In genomic region chr2:168851674-168852320, GRCh38 we compare ENCODE assay signal across 10 cellular contexts. TPM values are rescaled to one million over a fixed set of nuclear protein-coding genes. Genes with fewer than 3 reads are reported as not detected.
DNase-seq lines count a peak whose midpoint lies in the region; ATAC-seq, FAIRE-seq and TF ChIP-seq lines count a peak whose summit lies in the region.
"Had no signal": no experiment of that assay in that cellular context is flagged by ENCODE, and none has a peak within 500 bp of the region (broad histone marks: within the 10 kb centered on the region; RNA-seq: fewer than 3 reads in every experiment).

No MANE protein-coding gene starts in this region.

- no peaks in the 10 kb centered on the region for H3K36me3 Mint-ChIP-seq in astrocyte (ENCODE audit: low read depth, unreplicated experiment)
- H3K36me3 Mint-ChIP-seq: T-cell had no signal

- H2BK5ac ChIP-seq in mesenchymal stem cell (ENCODE audit: low read depth, low read length, poor library complexity, severe bottlenecking), result no peak overlapping the region

- H4K8ac ChIP-seq in mesenchymal stem cell (ENCODE audit: low read length), result no peak overlapping the region

- H3K4me2 ChIP-seq in astrocyte (ENCODE audit: low read length) (no peak overlapping the region), mesenchymal stem cell (ENCODE audit: low read length, poor library complexity, severe bottlenecking) (no peak overlapping the region)

- no peak overlapping the region for H2BK120ac ChIP-seq in mesenchymal stem cell (ENCODE audit: low read depth, low read length)

- 87% methylated on average over 3 of the region's 5 CpGs for WGBS in mesenchymal stem cell

- H3K4me3 ChIP-seq in astrocyte (ENCODE audit: insufficient read depth, low read depth, low read length) (no peak overlapping the region), mesenchymal stem cell (ENCODE audit: insufficient read depth in 1 of 2, low read depth in 1 of 2, low read length in 2 of 2) (no peak overlapping the region)

- H2BK15ac ChIP-seq in mesenchymal stem cell (ENCODE audit: low read depth, poor library complexity, severe bottlenecking), result no peak overlapping the region

- H3K4ac ChIP-seq in mesenchymal stem cell (ENCODE audit: low read depth in 1 of 2, low read length in 2 of 2), result no peak overlapping the region

- H3K27me3 ChIP-seq in astrocyte (ENCODE audit: insufficient read depth, low read length), result no peaks in the 10 kb centered on the region
- no peaks in the 10 kb centered on the region for H3K27me3 ChIP-seq in mesenchymal stem cell (ENCODE audit: control insufficient read depth in 1 of 2, insufficient read depth in 1 of 2, low read length in 2 of 2)

- H3K23ac ChIP-seq in mesenchymal stem cell (ENCODE audit: low read length in 2 of 2), result no peak overlapping the region

- H3K4me1 ChIP-seq in astrocyte (ENCODE audit: insufficient read depth, low read length) (no peaks in the 10 kb centered on the region), mesenchymal stem cell (ENCODE audit: control insufficient read depth, insufficient read depth, low read depth, low read length) (peaks cover 2% of the 10 kb centered on the region)

- peaks cover 7% of the 10 kb centered on the region for H3K4me1 Mint-ChIP-seq in astrocyte (ENCODE audit: low read depth, unreplicated experiment)
- H3K4me1 Mint-ChIP-seq: IgD-negative memory B cell, T-cell had no signal

- no peak overlapping the region for H3K4me3 Mint-ChIP-seq in astrocyte (ENCODE audit: unreplicated experiment)
- H3K4me3 Mint-ChIP-seq: IgD-negative memory B cell, T-cell had no signal

- no peak overlapping the region for H3K27ac ChIP-seq in astrocyte (ENCODE audit: low read depth, low read length)
- no peak overlapping the region for H3K27ac ChIP-seq in mesenchymal stem cell (ENCODE audit: low read length, poor library complexity, severe bottlenecking)

- in situ Hi-C loops in GM13977 (cut with MboI; ENCODE audit: low pct_unique_long_range_greater_than_20kb, low sequenced_read_pairs, unreplicated experiment), result no loop called here

- no peak overlapping the region for H2AK5ac ChIP-seq in mesenchymal stem cell (ENCODE audit: low read length, severe bottlenecking)

- H3K18ac ChIP-seq in mesenchymal stem cell (ENCODE audit: low read depth in 1 of 2, low read length in 2 of 2), result no peak overlapping the region

- intact Hi-C loops in posterior vena cava (cut with DNase I), result no loop called here

- no peaks in the 10 kb centered on the region for H4K20me1 ChIP-seq in astrocyte (ENCODE audit: insufficient read depth, low read length)

- H2AFZ ChIP-seq in astrocyte (ENCODE audit: low read depth, low read length) (no peak overlapping the region), mesenchymal stem cell (ENCODE audit: low read depth, low read length) (no peak overlapping the region)

- no peaks in the 10 kb centered on the region for H3K36me3 ChIP-seq in astrocyte (ENCODE audit: insufficient read depth, low read length)
- H3K36me3 ChIP-seq in mesenchymal stem cell (ENCODE audit: control insufficient read depth in 1 of 2, insufficient read depth in 2 of 2, low read depth in 1 of 2, low read length in 2 of 2), result no peaks in the 10 kb centered on the region

- no peaks in the 10 kb centered on the region for H3K9me3 Mint-ChIP-seq in astrocyte (ENCODE audit: unreplicated experiment)
- H3K9me3 Mint-ChIP-seq: IgD-negative memory B cell had no signal

- H3K27ac Mint-ChIP-seq in astrocyte (ENCODE audit: unreplicated experiment), result no peak overlapping the region
- H3K27ac Mint-ChIP-seq: IgD-negative memory B cell, T-cell had no signal

- no peaks in the 10 kb centered on the region for H3K9me3 ChIP-seq in astrocyte (ENCODE audit: insufficient read depth, low read depth, low read length)
- no peaks in the 10 kb centered on the region for H3K9me3 ChIP-seq in mesenchymal stem cell (ENCODE audit: control insufficient read depth, low read length)

- H3K79me1 ChIP-seq in mesenchymal stem cell (replicated peaks; ENCODE audit: low read length, poor library complexity, severe bottlenecking), result peaks cover 1% of the 10 kb centered on the region

- ATAC-seq in GM21786 (IDR thresholded peaks at IDR 0.05; ENCODE audit: unreplicated experiment) (no peak), HG02840 (IDR thresholded peaks at IDR 0.05; ENCODE audit: low FRiP score, unreplicated experiment) (no peak)
- ATAC-seq: T-cell had no signal

- no peak overlapping the region for H2BK12ac ChIP-seq in mesenchymal stem cell (ENCODE audit: low read length in 2 of 2)

- H3K27me3 Mint-ChIP-seq in astrocyte (ENCODE audit: low read depth, unreplicated experiment), result no peaks in the 10 kb centered on the region
- H3K27me3 Mint-ChIP-seq: IgD-negative memory B cell, T-cell had no signal

- peak; percentile 76 for DNase-seq in EH (ENCODE audit: low read depth)
- DNase-seq in M059J (ENCODE audit: low read depth), result peak; percentile 82
- peak; percentile 79 for DNase-seq in astrocyte (ENCODE audit: low read depth)
- peak; percentile 37 for DNase-seq in mesenchymal stem cell
- no peak for DNase-seq in GM13977 (ENCODE audit: low spot score)
- no peak for DNase-seq in posterior vena cava (ENCODE audit: low spot score)

- H3K9ac ChIP-seq in astrocyte (ENCODE audit: low read length), result no peak overlapping the region
- H3K9ac ChIP-seq in mesenchymal stem cell (ENCODE audit: low read length), result no peak overlapping the region

- TF ChIP-seq CTCF in astrocyte (IDR thresholded peaks at IDR 0.05; ENCODE audit: insufficient read depth, low read depth, low read length) (no peak), GM13977 (IDR thresholded peaks at IDR 0.05; ENCODE audit: extremely low read depth, insufficient read depth, missing control alignments) (no peak)

- no peak for FAIRE-seq in astrocyte (lab: Jason Lieb, UNC)

- no peak overlapping the region for H3K14ac ChIP-seq in mesenchymal stem cell (ENCODE audit: low read length in 2 of 2)

- no peak overlapping the region for H4K91ac ChIP-seq in mesenchymal stem cell (ENCODE audit: low read length)

- no peaks in the 10 kb centered on the region for H3K79me2 ChIP-seq in astrocyte (ENCODE audit: insufficient read depth, low read length)

RNA-seq across cellular contexts. Expression of gene SPC25, which starts 38.4 kb away (rescaled TPM):
- 17.8 and 27.3 TPM in 2 replicates for total RNA-seq in M059J (2014; rRNA removed; shearing (Covaris generic))
- total RNA-seq in astrocyte (0.60 and 1.6 TPM in 2 replicates), posterior vena cava (under 1 TPM in 1 of 2 donors, not detected in 1; 0.42 TPM)
- 3.3 TPM for polyA plus RNA-seq in mesenchymal stem cell (2013, experiment 1 of 2)
- 3.7 TPM for polyA plus RNA-seq in mesenchymal stem cell (2013, experiment 2 of 2)
- polyA plus RNA-seq: IgD-negative memory B cell had no signal

RNA-seq across cellular contexts. Expression of gene G6PC2, which starts 49.3 kb away (rescaled TPM):
- not detected in 2 replicates for total RNA-seq in M059J (2014; rRNA removed; shearing (Covaris generic))
- total RNA-seq in astrocyte (not detected in 2 replicates), posterior vena cava (under 1 TPM in 1 of 2 donors, not detected in 1; 0.14 TPM)
- polyA plus RNA-seq in mesenchymal stem cell (2013, experiment 1 of 2), result not detected
- not detected for polyA plus RNA-seq in mesenchymal stem cell (2013, experiment 2 of 2)
- total RNA-seq: T-cell had no signal
- polyA plus RNA-seq: IgD-negative memory B cell had no signal

RNA-seq across cellular contexts. Expression of gene NOSTRIN, which starts 49.4 kb away (rescaled TPM):
- total RNA-seq in M059J (2014; rRNA removed; shearing (Covaris generic)), result 0.22 TPM in 1 of 2 replicates, not detected in the other
- not detected in 2 replicates for total RNA-seq in astrocyte
- 2.6 TPM for polyA plus RNA-seq in mesenchymal stem cell (2013, experiment 1 of 2)
- 2.1 TPM for polyA plus RNA-seq in mesenchymal stem cell (2013, experiment 2 of 2)
- total RNA-seq in posterior vena cava, result 10 to 100 TPM; 18.7 to 21.3 TPM
- polyA plus RNA-seq: IgD-negative memory B cell had no signal

Comparison
In these comparisons a context has a peak if more than half of its experiments do, and no peak if none do; other contexts are left out.
1. DNase-seq: peak in EH (single experiment), M059J (single experiment), astrocyte (single experiment) and mesenchymal stem cell (single experiment); none in GM13977 (single experiment) and posterior vena cava (single experiment).
2. RNA of gene NOSTRIN, which starts 49.4 kb away (total RNA-seq): 18.7 to 21.3 TPM in posterior vena cava; 0.22 TPM in M059J and not detected in astrocyte; every median in the first group is over 10 times any median in the second.